10 cellular contexts compared by ENCODE assay signal in genomic region chr2:20916604-20917286, GRCh38.
DNase-seq lines count a peak whose midpoint lies in the region; ATAC-seq and TF ChIP-seq lines count a peak whose summit lies in the region.
"Had no signal": no experiment of that assay in that cellular context is flagged by ENCODE, and none has a peak within 500 bp of the region (broad histone marks: within the 10 kb centered on the region; RNA-seq: fewer than 3 reads in every experiment).

No MANE protein-coding gene starts in this region.

- peaks cover 0 to 10% (median 0%) of the 10 kb centered on the region in 9 donors for H3K4me1 ChIP-seq in heart right ventricle

- no peak overlapping the region for H3K4me3 Mint-ChIP-seq in activated naive CD8-positive, alpha-beta T cell treated with anti-CD3 and anti-CD28 coated beads, Interleukin-2, amount 50 U/mL, for 24 hours
- H3K4me3 Mint-ChIP-seq: activated naive CD8-positive, alpha-beta T cell treated with anti-CD3 and anti-CD28 coated beads, Interleukin-2, amount 10 ng/mL, durations not matched to agents 7 days and 5 days; mesothelial cell of epicardium had no signal

- intact Hi-C loops in heart right ventricle (cut with DNase I), result no loop called here

- no peaks in the 10 kb centered on the region for H3K9me3 ChIP-seq in heart right ventricle

- peak in 6 of 8 donors; percentile 47 to 68 (median 62) for ATAC-seq in heart right ventricle
- ATAC-seq in activated naive CD8-positive, alpha-beta T cell treated with anti-CD3 and anti-CD28 coated beads, Interleukin-2, amount 50 U/mL, for 24 hours, result no peak
- ATAC-seq in HG03039 (IDR thresholded peaks at IDR 0.05; ENCODE audit: unreplicated experiment), result no peak

- no peaks in the 10 kb centered on the region for H3K9me3 Mint-ChIP-seq in activated naive CD8-positive, alpha-beta T cell treated with anti-CD3 and anti-CD28 coated beads, Interleukin-2, amount 50 U/mL, for 24 hours
- H3K9me3 Mint-ChIP-seq: activated naive CD8-positive, alpha-beta T cell treated with anti-CD3 and anti-CD28 coated beads, Interleukin-2, amount 10 ng/mL, durations not matched to agents 7 days and 5 days; mesothelial cell of epicardium had no signal

- DNase-seq in H7 (peak; percentile 54), heart right ventricle (no peak), stromal cell of bone marrow (ENCODE audit: low read depth) (peak; percentile 30), LoVo (ENCODE audit: low spot score) (no peak), GM13976 (ENCODE audit: low spot score) (no peak)
- no peak for DNase-seq in activated naive CD8-positive, alpha-beta T cell treated with anti-CD3 and anti-CD28 coated beads, Interleukin-2, amount 50 U/mL, for 24 hours
- DNase-seq: activated naive CD8-positive, alpha-beta T cell treated with anti-CD3 and anti-CD28 coated beads, Interleukin-2, amount 10 ng/mL, durations not matched to agents 7 days and 5 days had no signal

- H3K36me3 Mint-ChIP-seq in activated naive CD8-positive, alpha-beta T cell treated with anti-CD3 and anti-CD28 coated beads, Interleukin-2, amount 50 U/mL, for 24 hours (ENCODE audit: low read depth), result no peaks in the 10 kb centered on the region
- H3K36me3 Mint-ChIP-seq: activated naive CD8-positive, alpha-beta T cell treated with anti-CD3 and anti-CD28 coated beads, Interleukin-2, amount 10 ng/mL, durations not matched to agents 7 days and 5 days; mesothelial cell of epicardium had no signal

- H3K27ac ChIP-seq in heart right ventricle, result peak overlapping the region in 2 of 10 donors; percentile 39 to 41

- no peak overlapping the region for H3K4me3 ChIP-seq in H7 (ENCODE audit: insufficient read depth, low read depth, low read length)
- no peak overlapping the region for H3K4me3 ChIP-seq in WI38 (ENCODE audit: low read depth, low read length)
- H3K4me3 ChIP-seq in heart right ventricle, result no peak overlapping the region

- peaks cover 25% of the 10 kb centered on the region for H3K27me3 Mint-ChIP-seq in activated naive CD8-positive, alpha-beta T cell treated with anti-CD3 and anti-CD28 coated beads, Interleukin-2, amount 50 U/mL, for 24 hours

- TF ChIP-seq CTCF in WI38 (IDR thresholded peaks at IDR 0.05; ENCODE audit: low read depth, low read length) (peak; percentile 35; the same call in 1 of the 2 replicates), heart right ventricle (IDR thresholded peaks at IDR 0.05) (peak in 6 of 9 donors; percentile 7 to 26 (median 18)), GM13976 (IDR thresholded peaks at IDR 0.05; ENCODE audit: borderline replicate concordance, control extremely low read depth, extremely low read depth, insufficient read depth, missing control alignments) (no peak)

- in situ Hi-C loops in GM13976 (cut with MboI; ENCODE audit: low sequenced_read_pairs, unreplicated experiment), result no loop called here

- 37 to 38% methylated on average over 7 of the region's 7 CpGs for WGBS in heart right ventricle, 2 donors

- H3K27ac Mint-ChIP-seq in activated naive CD8-positive, alpha-beta T cell treated with anti-CD3 and anti-CD28 coated beads, Interleukin-2, amount 50 U/mL, for 24 hours, result no peak overlapping the region
- H3K27ac Mint-ChIP-seq: activated naive CD8-positive, alpha-beta T cell treated with anti-CD3 and anti-CD28 coated beads, Interleukin-2, amount 10 ng/mL, durations not matched to agents 7 days and 5 days had no signal

- H3K36me3 ChIP-seq in H7 (replicated peaks; ENCODE audit: control insufficient read depth, insufficient read depth, low read length), result no peaks in the 10 kb centered on the region
- H3K36me3 ChIP-seq in heart right ventricle, result no peaks in the 10 kb centered on the region

- no peaks in the 10 kb centered on the region for H3K4me1 Mint-ChIP-seq in activated naive CD8-positive, alpha-beta T cell treated with anti-CD3 and anti-CD28 coated beads, Interleukin-2, amount 50 U/mL, for 24 hours

- H3K27me3 ChIP-seq in H7 (ENCODE audit: control insufficient read depth, insufficient read depth, low read length) (no peaks in the 10 kb centered on the region), heart right ventricle (peaks cover 0 to 34% (median 6%) of the 10 kb centered on the region in 7 donors)

Comparison
In these comparisons a context has a peak if more than half of its experiments do, and no peak if none do; other contexts are left out.
1. DNase-seq: peak in H7 (single experiment) and stromal cell of bone marrow (single experiment); none in heart right ventricle (0 of 2), activated naive CD8-positive, alpha-beta T cell treated with anti-CD3 and anti-CD28 coated beads, Interleukin-2, amount 50 U/mL, for 24 hours (single experiment), LoVo (single experiment) and GM13976 (single experiment).
2. ATAC-seq: peak in heart right ventricle (6 of 8); none in activated naive CD8-positive, alpha-beta T cell treated with anti-CD3 and anti-CD28 coated beads, Interleukin-2, amount 50 U/mL, for 24 hours (single experiment) and HG03039 (single experiment).